Comparison of ENCODE assay signal across 24 cellular contexts in the genomic region with DNA sequence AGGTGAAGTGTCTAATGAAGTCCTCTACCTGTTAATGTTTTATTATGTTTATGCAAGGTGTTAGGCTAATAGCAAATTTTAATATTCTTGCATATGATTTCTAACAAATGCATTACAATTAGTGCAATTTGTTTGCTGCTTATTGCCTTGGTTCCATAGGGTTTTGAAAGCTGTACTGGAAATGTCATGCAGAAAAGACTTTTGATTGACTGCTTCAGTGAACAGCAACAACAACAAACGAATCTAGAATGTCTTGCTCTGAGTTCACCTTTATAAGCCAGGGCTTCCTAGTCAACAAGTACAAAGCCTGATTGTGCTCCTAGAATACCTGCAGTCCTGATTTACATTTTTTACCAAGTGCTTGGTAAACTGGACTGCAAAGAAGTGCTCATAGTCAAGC. TPM values are rescaled to one million over a fixed set of nuclear protein-coding genes. Genes with fewer than 3 reads are reported as not detected.
"Had no signal": no experiment of that assay in that cellular context is flagged by ENCODE, and none has a peak within 500 bp of the region (broad histone marks: within the 10 kb centered on the region; RNA-seq: fewer than 3 reads in every experiment).

No MANE protein-coding gene starts in this region.

- H3K9me3 ChIP-seq: left lung, lower lobe of right lung, right lobe of liver, thoracic aorta had no signal

- H3K4me1 ChIP-seq: left lung, right lobe of liver had no signal

- ATAC-seq: activated CD4-positive, alpha-beta T cell treated with anti-CD3 and anti-CD28 coated beads for 36 hours; activated CD8-positive, alpha-beta memory T cell treated with anti-CD3 and anti-CD28 coated beads, Interleukin-2, amount 10 ng/mL, durations not matched to agents 7 days and 5 days; activated CD8-positive, alpha-beta T cell treated with anti-CD3 and anti-CD28 coated beads, Interleukin-2, amount 10 ng/mL, durations not matched to agents 7 days and 5 days; activated naive CD4-positive, alpha-beta T cell treated with anti-CD3 and anti-CD28 coated beads, Interleukin-2, amount 50 U/mL, for 72 hours; left lung; lower lobe of right lung; natural killer cell; right lobe of liver; stimulated activated naive CD8-positive, alpha-beta T cell treated with anti-CD3 and anti-CD28 coated beads, Interleukin-15, Interleukin-2, amounts not matched to agents 100 U/mL and 50 U/mL, for 24 hours had no signal

- DNase-seq: activated B cell treated with CpG ODN at 0.5 μM for 24 hours; activated CD4-positive, alpha-beta T cell treated with anti-CD3 and anti-CD28 coated beads for 36 hours; activated CD8-positive, alpha-beta memory T cell treated with anti-CD3 and anti-CD28 coated beads, Interleukin-2, amount 10 ng/mL, durations not matched to agents 7 days and 5 days; activated CD8-positive, alpha-beta T cell treated with anti-CD3 and anti-CD28 coated beads, Interleukin-2, amount 10 ng/mL, durations not matched to agents 7 days and 5 days; activated naive CD4-positive, alpha-beta T cell; activated T-cell treated with anti-CD3 and anti-CD28 coated beads, Interleukin-2, amount 50 U/mL, for 48 hours; dermis blood vessel endothelial cell; effector CD4-positive, alpha-beta T cell; glutamatergic neuron; left lung; lower lobe of right lung; mesenchymal stem cell; natural killer cell; right lobe of liver; stimulated activated CD4-positive, alpha-beta T cell treated with anti-CD3 and anti-CD28 coated beads, Interleukin-2, amount 100 ng/mL, for 48 hours; stimulated activated naive CD8-positive, alpha-beta T cell treated with anti-CD3 and anti-CD28 coated beads, Interleukin-15, Interleukin-2, amounts not matched to agents 100 U/mL and 50 U/mL, for 24 hours; trophoblast cell had no signal

- H3K36me3 ChIP-seq: left lung, lower lobe of right lung, right lobe of liver, thoracic aorta had no signal

- H3K4me3 ChIP-seq: left lung, lower lobe of right lung, right lobe of liver, thoracic aorta had no signal

- H3K27ac ChIP-seq: left lung, lower lobe of right lung, right lobe of liver, thoracic aorta had no signal

- FAIRE-seq: bronchial epithelial cell, endometrium, frontal cortex, islet of Langerhans, urothelium cell line had no signal

- H3K27me3 ChIP-seq: left lung, right lobe of liver had no signal

RNA-seq across cellular contexts. Expression of a gene that starts 41.1 kb away (rescaled TPM):
- total RNA-seq: activated B cell treated with CpG ODN at 0.5 μM for 24 hours; activated CD8-positive, alpha-beta T cell treated with anti-CD3 and anti-CD28 coated beads, Interleukin-2, amount 10 ng/mL, durations not matched to agents 7 days and 5 days had no signal
